1 cellular context compared by ENCODE assay signal in the genomic region with DNA sequence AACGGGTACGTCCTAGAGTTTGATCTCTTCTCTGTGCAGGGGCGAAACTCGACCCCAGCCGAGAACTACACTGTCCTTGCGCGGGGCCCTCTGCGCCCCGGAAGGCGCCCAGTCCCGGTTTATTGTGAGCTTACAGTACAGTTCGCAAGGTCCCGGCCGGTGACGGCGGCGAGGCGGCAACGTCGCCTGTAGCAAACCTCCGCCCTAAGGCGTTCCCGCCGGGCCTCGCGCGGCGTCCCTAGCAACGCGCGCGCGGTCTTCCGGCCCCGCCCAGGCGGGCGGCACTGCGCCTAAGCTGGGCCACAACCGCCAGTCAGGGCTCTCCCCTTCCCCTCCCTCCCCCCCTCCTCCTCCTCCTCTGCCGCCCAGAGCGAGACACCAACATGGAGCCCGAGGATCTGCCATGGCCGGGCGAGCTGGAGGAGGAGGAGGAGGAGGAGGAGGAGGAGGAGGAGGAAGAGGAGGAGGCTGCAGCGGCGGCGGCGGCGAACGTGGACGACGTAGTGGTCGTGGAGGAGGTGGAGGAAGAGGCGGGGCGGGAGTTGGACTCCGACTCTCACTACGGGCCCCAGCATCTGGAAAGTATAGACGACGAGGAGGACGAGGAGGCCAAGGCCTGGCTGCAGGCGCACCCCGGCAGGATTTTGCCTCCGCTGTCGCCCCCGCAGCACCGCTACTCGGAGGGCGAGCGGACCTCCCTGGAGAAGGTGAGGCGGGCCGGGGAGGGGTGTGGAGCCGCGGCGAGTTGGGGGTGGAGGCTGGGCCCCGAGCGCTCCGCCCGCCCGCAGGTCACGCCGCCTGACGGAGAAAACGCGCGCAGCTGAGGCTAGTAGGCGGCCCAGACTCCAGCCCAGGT.
TF ChIP-seq lines count a peak whose summit lies in the region.

A gene with protein sequence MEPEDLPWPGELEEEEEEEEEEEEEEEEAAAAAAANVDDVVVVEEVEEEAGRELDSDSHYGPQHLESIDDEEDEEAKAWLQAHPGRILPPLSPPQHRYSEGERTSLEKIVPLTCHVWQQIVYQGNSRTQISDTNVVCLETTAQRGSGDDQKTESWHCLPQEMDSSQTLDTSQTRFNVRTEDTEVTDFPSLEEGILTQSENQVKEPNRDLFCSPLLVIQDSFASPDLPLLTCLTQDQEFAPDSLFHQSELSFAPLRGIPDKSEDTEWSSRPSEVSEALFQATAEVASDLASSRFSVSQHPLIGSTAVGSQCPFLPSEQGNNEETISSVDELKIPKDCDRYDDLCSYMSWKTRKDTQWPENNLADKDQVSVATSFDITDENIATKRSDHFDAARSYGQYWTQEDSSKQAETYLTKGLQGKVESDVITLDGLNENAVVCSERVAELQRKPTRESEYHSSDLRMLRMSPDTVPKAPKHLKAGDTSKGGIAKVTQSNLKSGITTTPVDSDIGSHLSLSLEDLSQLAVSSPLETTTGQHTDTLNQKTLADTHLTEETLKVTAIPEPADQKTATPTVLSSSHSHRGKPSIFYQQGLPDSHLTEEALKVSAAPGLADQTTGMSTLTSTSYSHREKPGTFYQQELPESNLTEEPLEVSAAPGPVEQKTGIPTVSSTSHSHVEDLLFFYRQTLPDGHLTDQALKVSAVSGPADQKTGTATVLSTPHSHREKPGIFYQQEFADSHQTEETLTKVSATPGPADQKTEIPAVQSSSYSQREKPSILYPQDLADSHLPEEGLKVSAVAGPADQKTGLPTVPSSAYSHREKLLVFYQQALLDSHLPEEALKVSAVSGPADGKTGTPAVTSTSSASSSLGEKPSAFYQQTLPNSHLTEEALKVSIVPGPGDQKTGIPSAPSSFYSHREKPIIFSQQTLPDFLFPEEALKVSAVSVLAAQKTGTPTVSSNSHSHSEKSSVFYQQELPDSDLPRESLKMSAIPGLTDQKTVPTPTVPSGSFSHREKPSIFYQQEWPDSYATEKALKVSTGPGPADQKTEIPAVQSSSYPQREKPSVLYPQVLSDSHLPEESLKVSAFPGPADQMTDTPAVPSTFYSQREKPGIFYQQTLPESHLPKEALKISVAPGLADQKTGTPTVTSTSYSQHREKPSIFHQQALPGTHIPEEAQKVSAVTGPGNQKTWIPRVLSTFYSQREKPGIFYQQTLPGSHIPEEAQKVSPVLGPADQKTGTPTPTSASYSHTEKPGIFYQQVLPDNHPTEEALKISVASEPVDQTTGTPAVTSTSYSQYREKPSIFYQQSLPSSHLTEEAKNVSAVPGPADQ (N-terminal part only) (plus strand): TSS at position 351 of the 856 bp plus-strand sequence. CDS start 33 bp downstream, at position 384.

TF ChIP-seq in HepG2, 621 proteins besides CTCF, POLR2A, EP300 and RAD21 (continued from another document and continues in another):
- TF ChIP-seq, protein P1, sequence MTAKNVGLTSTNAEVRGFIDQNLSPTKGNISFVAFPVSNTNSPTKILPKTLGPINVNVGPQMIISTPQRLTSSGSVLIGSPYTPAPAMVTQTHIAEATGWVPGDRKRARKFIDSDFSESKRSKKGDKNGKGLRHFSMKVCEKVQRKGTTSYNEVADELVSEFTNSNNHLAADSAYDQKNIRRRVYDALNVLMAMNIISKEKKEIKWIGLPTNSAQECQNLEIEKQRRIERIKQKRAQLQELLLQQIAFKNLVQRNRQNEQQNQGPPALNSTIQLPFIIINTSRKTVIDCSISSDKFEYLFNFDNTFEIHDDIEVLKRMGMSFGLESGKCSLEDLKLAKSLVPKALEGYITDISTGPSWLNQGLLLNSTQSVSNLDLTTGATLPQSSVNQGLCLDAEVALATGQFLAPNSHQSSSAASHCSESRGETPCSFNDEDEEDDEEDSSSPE (CRISPR knock-in tag; IDR thresholded peaks at IDR 0.05): peak; percentile 90
- TF ChIP-seq PRMT3 (CRISPR knock-in tag; IDR thresholded peaks at IDR 0.05; ENCODE audit: borderline replicate concordance, low read depth): no peak
- no peak for TF ChIP-seq ZBTB10 (CRISPR knock-in tag; IDR thresholded peaks at IDR 0.05; ENCODE audit: borderline replicate concordance)
- peak; percentile 54; the same call in 1 of the 2 replicates for TF ChIP-seq TSC22D2 (CRISPR knock-in tag; IDR thresholded peaks at IDR 0.05; ENCODE audit: borderline replicate concordance)
- no peak for TF ChIP-seq NFE2 (CRISPR knock-in tag; IDR thresholded peaks at IDR 0.05)
- peak; percentile 28 for TF ChIP-seq ARNT2 (CRISPR knock-in tag; IDR thresholded peaks at IDR 0.05; ENCODE audit: low read depth)
- peak; percentile 17; the same call in 1 of the 2 replicates for TF ChIP-seq MEIS1 (CRISPR knock-in tag; IDR thresholded peaks at IDR 0.05; ENCODE audit: borderline replicate concordance)
- TF ChIP-seq ZNF577 (CRISPR knock-in tag; IDR thresholded peaks at IDR 0.05; ENCODE audit: borderline replicate concordance, low read depth): no peak
- TF ChIP-seq ZBTB7A (CRISPR knock-in tag; IDR thresholded peaks at IDR 0.05): no peak
- TF ChIP-seq, protein P2, sequence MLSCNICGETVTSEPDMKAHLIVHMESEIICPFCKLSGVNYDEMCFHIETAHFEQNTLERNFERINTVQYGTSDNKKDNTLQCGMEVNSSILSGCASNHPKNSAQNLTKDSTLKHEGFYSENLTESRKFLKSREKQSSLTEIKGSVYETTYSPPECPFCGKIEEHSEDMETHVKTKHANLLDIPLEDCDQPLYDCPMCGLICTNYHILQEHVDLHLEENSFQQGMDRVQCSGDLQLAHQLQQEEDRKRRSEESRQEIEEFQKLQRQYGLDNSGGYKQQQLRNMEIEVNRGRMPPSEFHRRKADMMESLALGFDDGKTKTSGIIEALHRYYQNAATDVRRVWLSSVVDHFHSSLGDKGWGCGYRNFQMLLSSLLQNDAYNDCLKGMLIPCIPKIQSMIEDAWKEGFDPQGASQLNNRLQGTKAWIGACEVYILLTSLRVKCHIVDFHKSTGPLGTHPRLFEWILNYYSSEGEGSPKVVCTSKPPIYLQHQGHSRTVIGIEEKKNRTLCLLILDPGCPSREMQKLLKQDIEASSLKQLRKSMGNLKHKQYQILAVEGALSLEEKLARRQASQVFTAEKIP (CRISPR knock-in tag; IDR thresholded peaks at IDR 0.05; ENCODE audit: borderline replicate concordance): no peak
- no peak for TF ChIP-seq SRF (IDR thresholded peaks at IDR 0.05; ENCODE audit: low read depth, low read length)
- TF ChIP-seq PAF1 (CRISPR knock-in tag; IDR thresholded peaks at IDR 0.05): no peak
- TF ChIP-seq RARA (CRISPR knock-in tag; IDR thresholded peaks at IDR 0.05): peak; percentile 26; the same call in 1 of the 2 replicates
- peak; percentile 82; the same call in 1 of the 2 replicates for TF ChIP-seq KDM2A (CRISPR knock-in tag; IDR thresholded peaks at IDR 0.05; ENCODE audit: borderline replicate concordance, low read depth)
- TF ChIP-seq ZNF510 (CRISPR knock-in tag; IDR thresholded peaks at IDR 0.05; ENCODE audit: low read depth): peak; percentile 83
- peak; percentile 53; the same call in 1 of the 2 replicates for TF ChIP-seq ZBTB42 (CRISPR knock-in tag; IDR thresholded peaks at IDR 0.05)
- no peak for TF ChIP-seq PTBP1 (IDR thresholded peaks at IDR 0.05; ENCODE audit: low read depth, low read length, poor library complexity, severe bottlenecking)
- TF ChIP-seq NRL (CRISPR knock-in tag; IDR thresholded peaks at IDR 0.05; ENCODE audit: borderline replicate concordance): peak; percentile 85
- TF ChIP-seq ZNF646 (CRISPR knock-in tag; IDR thresholded peaks at IDR 0.05): no peak
- peak; percentile 83; the same call in 1 of the 2 replicates for TF ChIP-seq ZMAT3 (CRISPR knock-in tag; conservative IDR thresholded peaks at IDR 0.05)
- no peak for TF ChIP-seq ZNF24 (IDR thresholded peaks at IDR 0.05)
- TF ChIP-seq SP5 (CRISPR knock-in tag; IDR thresholded peaks at IDR 0.05; ENCODE audit: borderline replicate concordance, low read depth): peak; percentile 86
- TF ChIP-seq ASH2L (IDR thresholded peaks at IDR 0.05; ENCODE audit: insufficient read length, low read depth, low read length): peak; percentile 91
- TF ChIP-seq ZNF20 (CRISPR knock-in tag; IDR thresholded peaks at IDR 0.05): no peak
- TF ChIP-seq ZNF121 (CRISPR knock-in tag; IDR thresholded peaks at IDR 0.05): peak; percentile 39
- TF ChIP-seq HNRNPUL1 (IDR thresholded peaks at IDR 0.05; ENCODE audit: low read depth, low read length): no peak
- TF ChIP-seq ZNF484 (CRISPR knock-in tag; IDR thresholded peaks at IDR 0.05; ENCODE audit: borderline replicate concordance, low read depth): no peak
- peak; percentile 12; the same call in 1 of the 2 replicates for TF ChIP-seq RERE (CRISPR knock-in tag; IDR thresholded peaks at IDR 0.05; ENCODE audit: low read depth)
